30 cellular contexts compared by ENCODE assay signal in genomic region chrX:38313190-38313589, GRCh38. TPM values are rescaled to one million over a fixed set of nuclear protein-coding genes. Genes with fewer than 3 reads are reported as not detected.
A peak's percentile ranks its signal among the peaks of the same experiment; 100 is the strongest.
DNase-seq lines count a peak whose midpoint lies in the region; ATAC-seq, FAIRE-seq and TF ChIP-seq lines count a peak whose summit lies in the region.
"Had no signal": no experiment of that assay in that cellular context is flagged by ENCODE, and none has a peak within 500 bp of the region (broad histone marks: within the 10 kb centered on the region; RNA-seq: fewer than 3 reads in every experiment).

No MANE protein-coding gene starts in this region.

- no peak overlapping the region for H3K4me3 ChIP-seq in SK-N-SH (ENCODE audit: low read depth in 2 of 2, low read length in 1 of 2)
- H3K4me3 ChIP-seq in endothelial cell of umbilical vein (replicated peaks in 1 of 3; ENCODE audit: insufficient read depth in 1 of 3, low read depth in 1 of 3, low read length in 3 of 3), result no peak overlapping the region
- H3K4me3 ChIP-seq in smooth muscle cell, result no peak overlapping the region
- no peak overlapping the region for H3K4me3 ChIP-seq in effector memory CD4-positive, alpha-beta T cell (ENCODE audit: insufficient read depth, low read depth, low read length, poor library complexity, severe bottlenecking)
- H3K4me3 ChIP-seq: cardiac muscle cell, lung, MG63, neural progenitor cell, skin epidermis, thoracic aorta had no signal

- no peak for TF ChIP-seq POLR2A in endothelial cell of umbilical vein (IDR thresholded peaks at IDR 0.05; ENCODE audit: low read depth, low read length)

- H3K27me3 ChIP-seq in SK-N-SH (ENCODE audit: insufficient read depth) (no peaks in the 10 kb centered on the region), endothelial cell of umbilical vein (ENCODE audit: control insufficient read depth in 2 of 2, insufficient read depth in 2 of 2, low read length in 2 of 2) (no peaks in the 10 kb centered on the region), smooth muscle cell (ENCODE audit: low read depth) (no peaks in the 10 kb centered on the region)
- no peaks in the 10 kb centered on the region for H3K27me3 ChIP-seq in effector memory CD4-positive, alpha-beta T cell (replicated peaks; ENCODE audit: control insufficient read depth, insufficient read depth, low read length, poor library complexity, severe bottlenecking)
- H3K27me3 ChIP-seq: BE2C, cardiac muscle cell, MG63, neural progenitor cell had no signal

- no peaks in the 10 kb centered on the region for H3K9me3 ChIP-seq in SK-N-SH
- H3K9me3 ChIP-seq in endothelial cell of umbilical vein (replicated peaks; ENCODE audit: control insufficient read depth, insufficient read depth, low read length), result no peaks in the 10 kb centered on the region
- no peaks in the 10 kb centered on the region for H3K9me3 ChIP-seq in smooth muscle cell (replicated peaks; ENCODE audit: low read depth)
- no peaks in the 10 kb centered on the region for H3K9me3 ChIP-seq in effector memory CD4-positive, alpha-beta T cell (ENCODE audit: control insufficient read depth, low read length)
- H3K9me3 ChIP-seq: BE2C, MG63, thoracic aorta had no signal

- H3K4me2 ChIP-seq in SK-N-SH (no peak overlapping the region), endothelial cell of umbilical vein (ENCODE audit: insufficient read depth, low read length) (no peak overlapping the region), smooth muscle cell (no peak overlapping the region)
- H3K4me2 ChIP-seq: neural progenitor cell had no signal

- H3K79me2 ChIP-seq in SK-N-SH (ENCODE audit: insufficient read depth), result no peaks in the 10 kb centered on the region
- no peaks in the 10 kb centered on the region for H3K79me2 ChIP-seq in endothelial cell of umbilical vein (ENCODE audit: control insufficient read depth, insufficient read depth, low read length)
- H3K79me2 ChIP-seq in smooth muscle cell (ENCODE audit: low read depth), result no peaks in the 10 kb centered on the region

- TF ChIP-seq CTCF in SK-N-SH (IDR thresholded peaks at IDR 0.05) (no peak), endothelial cell of umbilical vein (IDR thresholded peaks at IDR 0.05; ENCODE audit: extremely low read depth in 1 of 2, insufficient read depth in 1 of 2, low read depth in 1 of 2, low read length in 2 of 2) (no peak), smooth muscle cell (IDR thresholded peaks at IDR 0.05; ENCODE audit: borderline replicate concordance, insufficient read depth, poor library complexity, severe bottlenecking) (no peak)

- H3K9ac ChIP-seq in SK-N-SH (no peak overlapping the region), endothelial cell of umbilical vein (replicated peaks; ENCODE audit: extremely low read depth, insufficient read depth, low read length) (no peak overlapping the region), smooth muscle cell (ENCODE audit: low read depth) (no peak overlapping the region)
- H3K9ac ChIP-seq: neural progenitor cell had no signal

- TF ChIP-seq RAD21 in SK-N-SH (IDR thresholded peaks at IDR 0.05; ENCODE audit: low read length), result no peak

- dilution Hi-C loops in endothelial cell of umbilical vein (cut with MboI; ENCODE audit: extremely low pct_ligation_motif_present, low sequenced_read_pairs), result no loop called here

- WGBS in SK-N-SH (ENCODE audit: low lambda C conversion rate), result 54% methylated on average over 4 of the region's 4 CpGs
- 68% methylated on average over 4 of the region's 4 CpGs for WGBS in smooth muscle cell (ENCODE audit: low lambda C conversion rate)

- FAIRE-seq in endothelial cell of umbilical vein (lab: Jason Lieb, UNC), result peak; percentile 43
- FAIRE-seq: GM19239, keratinocyte had no signal

- H3K9me2 ChIP-seq in SK-N-SH, result no peaks in the 10 kb centered on the region

- H4K20me1 ChIP-seq in SK-N-SH (ENCODE audit: insufficient read depth), result no peaks in the 10 kb centered on the region
- H4K20me1 ChIP-seq in endothelial cell of umbilical vein (replicated peaks; ENCODE audit: control insufficient read depth, extremely low read depth, insufficient read depth, low read length), result no peaks in the 10 kb centered on the region
- no peaks in the 10 kb centered on the region for H4K20me1 ChIP-seq in smooth muscle cell (ENCODE audit: low read depth)

- DNase-seq in SK-N-SH, result no peak
- peak; percentile 27 for DNase-seq in RKO (ENCODE audit: low spot score)
- DNase-seq in endothelial cell of umbilical vein (ENCODE audit: low read depth, low spot score), result no peak
- DNase-seq in smooth muscle cell (lab: John Stamatoyannopoulos, UW; ENCODE audit: unreplicated experiment), result no peak
- no peak for DNase-seq in DMS53 treated with DMSO at 0.1 percent for 48 hours (lab: John Stamatoyannopoulos, UW; ENCODE audit: unreplicated experiment)
- DNase-seq in NCI-H146 treated with DMSO at 0.1 percent for 48 hours (lab: John Stamatoyannopoulos, UW; ENCODE audit: unreplicated experiment), result no peak
- DNase-seq in effector memory CD4-positive, alpha-beta T cell, result no peak
- DNase-seq: activated CD4-positive, CD25-positive, alpha-beta regulatory T cell; activated CD8-positive, alpha-beta T cell treated with anti-CD3 and anti-CD28 coated beads for 36 hours; activated gamma-delta T cell treated with Interleukin-2 at 50 U/mL for 16 hours; BE2C; DMS79 treated with DMSO at 0.1 percent for 48 hours; erythroblast; NCI-H1417 treated with DMSO at 0.1 percent for 48 hours; NCI-H2107; NCI-H446 treated with DMSO at 0.1 percent for 48 hours; NK-92 treated with Interleukin-12 subunit alpha and Interleukin-12 subunit beta, amount 100 ng/mL, for 24 hours; stimulated activated naive CD4-positive, alpha-beta T cell treated with Interleukin-2 at 50 U/mL for 16 hours had no signal

- no TSS peak for BruUV-seq in endothelial cell of umbilical vein (replicated peaks; lab: Mats Ljungman, UMichigan)

- H3K36me3 ChIP-seq in SK-N-SH (replicated peaks in 1 of 2; ENCODE audit: control insufficient read depth in 1 of 2, insufficient read depth in 2 of 2, low read length in 1 of 2) (peaks cover 0 to 5% of the 10 kb centered on the region in 2 experiments), endothelial cell of umbilical vein (ENCODE audit: control insufficient read depth in 2 of 2, extremely low read depth in 1 of 2, insufficient read depth in 2 of 2, low read length in 2 of 2) (no peaks in the 10 kb centered on the region), smooth muscle cell (ENCODE audit: low read depth) (no peaks in the 10 kb centered on the region)
- H3K36me3 ChIP-seq in effector memory CD4-positive, alpha-beta T cell (ENCODE audit: control insufficient read depth, insufficient read depth, low read length), result no peaks in the 10 kb centered on the region
- H3K36me3 ChIP-seq: BE2C, cardiac muscle cell, MG63, neural progenitor cell, thoracic aorta had no signal

- peak; percentile 45; the same call in 1 of the 3 replicates for ATAC-seq in SK-N-SH treated with all-trans-retinoic acid at 6 μM for 48 hours
- ATAC-seq: activated CD8-positive, alpha-beta T cell treated with anti-CD3 and anti-CD28 coated beads for 36 hours had no signal

- no peaks in the 10 kb centered on the region for H3K9me1 ChIP-seq in endothelial cell of umbilical vein (replicated peaks; ENCODE audit: control insufficient read depth, extremely low read depth, insufficient read depth, low read length)

- H3K4me1 ChIP-seq in SK-N-SH (ENCODE audit: control insufficient read depth in 1 of 2, insufficient read depth in 2 of 2, low read depth in 1 of 2, low read length in 1 of 2) (peaks cover 0 to 13% of the 10 kb centered on the region in 2 experiments; a peak in 1 of 4 replicates), endothelial cell of umbilical vein (ENCODE audit: control insufficient read depth, extremely low read depth, insufficient read depth, low read length) (peaks cover 20% of the 10 kb centered on the region), smooth muscle cell (ENCODE audit: low read depth) (no peaks in the 10 kb centered on the region)
- H3K4me1 ChIP-seq in effector memory CD4-positive, alpha-beta T cell (ENCODE audit: control insufficient read depth, insufficient read depth, low read length, poor library complexity, severe bottlenecking), result no peaks in the 10 kb centered on the region
- H3K4me1 ChIP-seq: BE2C, neural progenitor cell had no signal

- TF ChIP-seq EP300 in SK-N-SH (IDR thresholded peaks at IDR 0.05; ENCODE audit: borderline replicate concordance in 1 of 2, low read depth in 1 of 2, low read length in 1 of 2), result no peak

- CTCF ChIA-PET in SK-N-SH (lab: Yijun Ruan, JAX) (no interaction called here), endothelial cell of umbilical vein (lab: Charles Lee) (no interaction called here)

- H2AFZ ChIP-seq in SK-N-SH (ENCODE audit: low read depth) (no peak overlapping the region), endothelial cell of umbilical vein (ENCODE audit: low read depth, low read length) (no peak overlapping the region), smooth muscle cell (ENCODE audit: low read depth) (no peak overlapping the region)
- H2AFZ ChIP-seq: neural progenitor cell had no signal

- intact Hi-C loops in endothelial cell of umbilical vein (cut with micrococcal nuclease), result no loop called here

- POLR2A ChIA-PET in SK-N-SH (lab: Yijun Ruan, JAX), result no interaction called here
- POLR2A ChIA-PET in endothelial cell of umbilical vein (lab: Charles Lee), result no interaction called here

- 0 out of 4 replicates have a peak overlapping the region, but pooled peaks of 1 of the 2 experiments have one; percentile 49 for H3K27ac ChIP-seq in SK-N-SH (ENCODE audit: low read depth in 2 of 2, low read length in 1 of 2)
- peak overlapping the region; percentile 82 for H3K27ac ChIP-seq in endothelial cell of umbilical vein (ENCODE audit: insufficient read depth, low read depth, low read length)
- H3K27ac ChIP-seq in smooth muscle cell (ENCODE audit: low read depth), result peak overlapping the region; percentile 13
- no peak overlapping the region for H3K27ac ChIP-seq in effector memory CD4-positive, alpha-beta T cell (ENCODE audit: insufficient read depth, low read length, poor library complexity, severe bottlenecking)
- H3K27ac ChIP-seq: 22Rv1, cardiac muscle cell, neural progenitor cell, thoracic aorta had no signal

- H3F3A ChIP-seq in SK-N-SH (replicated peaks; ENCODE audit: insufficient read depth) (no peaks in the 10 kb centered on the region), smooth muscle cell (ENCODE audit: low read depth) (no peaks in the 10 kb centered on the region)

RNA-seq across cellular contexts. Expression of gene RPGR, which starts 14.1 kb away (rescaled TPM):
- polyA plus RNA-seq in SK-N-SH (2012; rRNA removed), result 1.2 and 3.0 TPM in 2 replicates
- polyA plus RNA-seq in SK-N-SH (2012; cell fraction: cytosol; rRNA removed), result 2.0 and 2.5 TPM in 2 replicates
- 2.1 and 4.5 TPM in 2 replicates for polyA plus RNA-seq in SK-N-SH (2012; cell fraction: nucleus; rRNA removed)
- 21.1 and 24.0 TPM in 2 replicates for total RNA-seq in endothelial cell of umbilical vein
- 1.8 and 2.7 TPM in 2 replicates for polyA plus RNA-seq in endothelial cell of umbilical vein
- 3.0 and 3.5 TPM in 2 replicates for polyA plus RNA-seq in endothelial cell of umbilical vein (2011; cell fraction: cytosol; rRNA removed)
- 17.5 and 24.5 TPM in 2 replicates for polyA plus RNA-seq in endothelial cell of umbilical vein (2011; cell fraction: nucleus; rRNA removed)
- polyA plus RNA-seq in endothelial cell of umbilical vein (2012), result 18.9 and 29.3 TPM in 2 replicates
- 11.8 and 19.2 TPM in 2 replicates for polyA minus RNA-seq in endothelial cell of umbilical vein
- 2.9 TPM for polyA minus RNA-seq in endothelial cell of umbilical vein (2011; cell fraction: cytosol; rRNA and poly(A)+ RNA removed)
- 34.0 and 37.1 TPM in 2 replicates for polyA minus RNA-seq in endothelial cell of umbilical vein (2011; cell fraction: nucleus; rRNA and poly(A)+ RNA removed)
- total RNA-seq in smooth muscle cell, result 9.2 and 11.5 TPM in 2 replicates
- polyA plus RNA-seq in smooth muscle cell, result 2.1 and 2.4 TPM in 2 replicates

RNA-seq across cellular contexts. Expression of gene OTC, which starts 39.2 kb away (rescaled TPM):
- polyA plus RNA-seq in SK-N-SH (2012; rRNA removed) (not detected in 2 replicates), endothelial cell of umbilical vein (not detected in 2 replicates), smooth muscle cell (not detected in 2 replicates)
- not detected in 2 replicates for polyA plus RNA-seq in SK-N-SH (2012; cell fraction: cytosol; rRNA removed)
- not detected in 2 replicates for polyA plus RNA-seq in SK-N-SH (2012; cell fraction: nucleus; rRNA removed)
- total RNA-seq in endothelial cell of umbilical vein (not detected in 2 replicates), smooth muscle cell (not detected in 2 replicates)
- polyA plus RNA-seq in endothelial cell of umbilical vein (2011; cell fraction: cytosol; rRNA removed), result not detected in 2 replicates
- polyA plus RNA-seq in endothelial cell of umbilical vein (2011; cell fraction: nucleus; rRNA removed), result not detected in 2 replicates
- polyA plus RNA-seq in endothelial cell of umbilical vein (2012), result not detected in 2 replicates
- polyA minus RNA-seq in endothelial cell of umbilical vein, result not detected in 2 replicates
- polyA minus RNA-seq in endothelial cell of umbilical vein (2011; cell fraction: cytosol; rRNA and poly(A)+ RNA removed), result not detected
- polyA minus RNA-seq in endothelial cell of umbilical vein (2011; cell fraction: nucleus; rRNA and poly(A)+ RNA removed), result not detected in 2 replicates
- total RNA-seq: cardiac muscle cell, progenitor cell of endocrine pancreas had no signal
- polyA plus RNA-seq: cardiac muscle cell, IgD-negative memory B cell, keratinocyte had no signal
